Comparison of ENCODE assay signal across 9 cellular contexts in genomic region chr16:1870365-1871082, GRCh38. TPM values are rescaled to one million over a fixed set of nuclear protein-coding genes. Genes with fewer than 3 reads are reported as not detected.
DNase-seq lines count a peak whose midpoint lies in the region; ATAC-seq and TF ChIP-seq lines count a peak whose summit lies in the region.
"Had no signal": no experiment of that assay in that cellular context is flagged by ENCODE, and none has a peak within 500 bp of the region (broad histone marks: within the 10 kb centered on the region; RNA-seq: fewer than 3 reads in every experiment).

No MANE protein-coding gene starts in this region.

- peak; percentile 87 for DNase-seq in DMS53 treated with DMSO at 0.1 percent for 48 hours (lab: John Stamatoyannopoulos, UW; ENCODE audit: unreplicated experiment)
- peak; percentile 84 for DNase-seq in NCI-H460 (ENCODE audit: extremely low read depth, low read depth)
- peak; percentile 91 for DNase-seq in epithelial cell of esophagus (ENCODE audit: low read depth)
- no peak for DNase-seq in osteocyte (ENCODE audit: extremely low spot score, unreplicated experiment)
- DNase-seq in NK-92 treated with Interleukin-12 subunit alpha and Interleukin-12 subunit beta, amount 100 ng/mL, for 24 hours (lab: John Stamatoyannopoulos, UW): no peak
- no peak for DNase-seq in left cardiac atrium
- DNase-seq in right cardiac atrium: no peak

- 54% methylated on average over 9 of the region's 9 CpGs for WGBS in right cardiac atrium

- no peak for ATAC-seq in GM21717 (IDR thresholded peaks at IDR 0.05; ENCODE audit: unreplicated experiment)
- no peak for ATAC-seq in left cardiac atrium
- ATAC-seq in right cardiac atrium: no peak

- H3K27me3 Mint-ChIP-seq in osteocyte (ENCODE audit: unreplicated experiment): peaks cover 3% of the 10 kb centered on the region

- H3K4me1 Mint-ChIP-seq in osteocyte (ENCODE audit: unreplicated experiment): peaks cover 21% of the 10 kb centered on the region

- TF ChIP-seq CTCF in epithelial cell of esophagus (IDR thresholded peaks at IDR 0.05; ENCODE audit: insufficient read depth, low read depth, low read length, missing control alignments) (no peak), osteocyte (IDR thresholded peaks at IDR 0.05) (no peak)

- H3K4me3 ChIP-seq in epithelial cell of esophagus (ENCODE audit: low read length): no peak overlapping the region
- no peak overlapping the region for H3K4me3 ChIP-seq in right cardiac atrium (ENCODE audit: low read length)

- H3K4me3 Mint-ChIP-seq in osteocyte (ENCODE audit: unreplicated experiment): no peak overlapping the region
- H3K4me3 Mint-ChIP-seq: IgD-negative memory B cell had no signal

- intact Hi-C loops in left cardiac atrium (cut with DNase I): no loop called here
- intact Hi-C loops in right cardiac atrium (cut with DNase I): no loop called here

- H3K9me3 Mint-ChIP-seq in osteocyte (ENCODE audit: unreplicated experiment): no peaks in the 10 kb centered on the region
- H3K9me3 Mint-ChIP-seq: IgD-negative memory B cell had no signal

- no peaks in the 10 kb centered on the region for H3K4me1 ChIP-seq in right cardiac atrium (ENCODE audit: control insufficient read depth, insufficient read depth, low read length)

- H3K36me3 Mint-ChIP-seq in osteocyte (ENCODE audit: unreplicated experiment): no peaks in the 10 kb centered on the region

- H3K27ac ChIP-seq in right cardiac atrium (ENCODE audit: low read length): no peak overlapping the region

- no peaks in the 10 kb centered on the region for H3K27me3 ChIP-seq in right cardiac atrium (ENCODE audit: control insufficient read depth, insufficient read depth)

- no peaks in the 10 kb centered on the region for H3K9me3 ChIP-seq in right cardiac atrium (ENCODE audit: control insufficient read depth, low read length)

- H3K27ac Mint-ChIP-seq in osteocyte (ENCODE audit: unreplicated experiment): peak overlapping the region; percentile 28
- H3K27ac Mint-ChIP-seq: IgD-negative memory B cell had no signal

RNA-seq across cellular contexts. Expression of gene MEIOB, which starts 1.4 kb away (rescaled TPM):
- total RNA-seq in NCI-H460 (2014; rRNA removed; shearing (Covaris generic)): 0.97 and 2.5 TPM in 2 replicates
- polyA plus RNA-seq in NCI-H460 (2014; cell fraction: nucleus; rRNA removed): 2.8 and 3.6 TPM in 2 replicates
- total RNA-seq in osteocyte (0.63 and 1.2 TPM in 2 replicates), left cardiac atrium (under 1 TPM; 0.18 to 0.21 TPM), right cardiac atrium (not detected)
- not detected for polyA plus RNA-seq in right cardiac atrium
- polyA plus RNA-seq: IgD-negative memory B cell had no signal

RNA-seq across cellular contexts. Expression of gene FAHD1, which starts 43.5 kb away (rescaled TPM):
- 29.2 and 33.0 TPM in 2 replicates for total RNA-seq in NCI-H460 (2014; rRNA removed; shearing (Covaris generic))
- 35.3 and 57.2 TPM in 2 replicates for polyA plus RNA-seq in NCI-H460 (2014; cell fraction: nucleus; rRNA removed)
- total RNA-seq in osteocyte (25.9 and 29.5 TPM in 2 replicates), left cardiac atrium (10 to 100 TPM; 21.1 to 21.2 TPM), right cardiac atrium (10 to 100 TPM; 18.8 to 26.5 (median 22.6) TPM)
- polyA plus RNA-seq in right cardiac atrium: 46.4 TPM

RNA-seq across cellular contexts. Expression of gene HAGH, which starts 43.9 kb away (rescaled TPM):
- total RNA-seq in NCI-H460 (2014; rRNA removed; shearing (Covaris generic)): 63.2 and 73.9 TPM in 2 replicates
- 88.8 and 144 TPM in 2 replicates for polyA plus RNA-seq in NCI-H460 (2014; cell fraction: nucleus; rRNA removed)
- total RNA-seq in osteocyte: 55.0 and 57.0 TPM in 2 replicates
- 100 to 1,000 TPM; 113 to 123 TPM for total RNA-seq in left cardiac atrium
- 100 to 1,000 TPM; 123 to 155 (median 141) TPM for total RNA-seq in right cardiac atrium
- 224 TPM for polyA plus RNA-seq in right cardiac atrium

RNA-seq across cellular contexts. Expression of gene HS3ST6, which starts 47.7 kb away (rescaled TPM):
- 0.97 and 1.2 TPM in 2 replicates for total RNA-seq in NCI-H460 (2014; rRNA removed; shearing (Covaris generic))
- polyA plus RNA-seq in NCI-H460 (2014; cell fraction: nucleus; rRNA removed): 0.40 TPM in 1 of 2 replicates, not detected in the other
- total RNA-seq in osteocyte (not detected in 2 replicates), left cardiac atrium (not detected), right cardiac atrium (not detected)
- not detected for polyA plus RNA-seq in right cardiac atrium
- polyA plus RNA-seq: IgD-negative memory B cell had no signal

Comparison
In these comparisons a context has a peak if more than half of its experiments do, and no peak if none do; other contexts are left out.
1. DNase-seq: peak in DMS53 treated with DMSO at 0.1 percent for 48 hours (single experiment), NCI-H460 (single experiment) and epithelial cell of esophagus (single experiment); none in osteocyte (single experiment), NK-92 treated with Interleukin-12 subunit alpha and Interleukin-12 subunit beta, amount 100 ng/mL, for 24 hours (single experiment), left cardiac atrium (single experiment) and right cardiac atrium (0 of 3).